Comparison of ENCODE assay signal across 13 cellular contexts in the genomic region with DNA sequence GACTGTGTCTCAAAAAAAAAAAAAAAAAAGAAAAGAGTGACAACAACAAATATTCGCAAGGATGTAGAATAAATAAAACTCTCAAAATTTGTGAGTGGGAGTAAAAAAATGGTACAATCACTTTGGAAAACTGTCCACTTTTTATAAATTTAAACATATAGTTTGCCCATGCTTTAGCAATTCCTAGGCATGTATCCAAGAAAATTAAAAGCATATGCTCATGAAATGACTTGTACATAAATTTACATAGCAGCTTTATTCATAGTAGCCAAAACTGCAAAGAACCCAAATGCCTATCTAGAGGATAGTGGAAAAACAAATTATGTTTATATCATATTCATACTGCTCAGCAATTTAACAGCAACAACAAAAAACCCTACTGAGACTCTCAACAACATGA.
DNase-seq lines count a peak whose midpoint lies in the region; TF ChIP-seq lines count a peak whose summit lies in the region.
"Had no signal": no experiment of that assay in that cellular context is flagged by ENCODE, and none has a peak within 500 bp of the region (broad histone marks: within the 10 kb centered on the region; RNA-seq: fewer than 3 reads in every experiment).

No MANE protein-coding gene starts in this region.

- no peaks in the 10 kb centered on the region for H3K4me1 ChIP-seq in OCI-LY7 (ENCODE audit: insufficient read depth, low read length, poor library complexity, severe bottlenecking)
- H3K4me1 ChIP-seq: BE2C had no signal

- H3K9ac ChIP-seq in SK-N-MC (ENCODE audit: insufficient read length) = no peak overlapping the region

- POLR2A ChIA-PET in OCI-LY7 (lab: Charles Lee) = interaction anchor here (1.0 kb wide), 1 partner anchor 448 kb away, joined by 3 read pairs; no protein-coding TSS in a partner anchor

- intact Hi-C loops in OCI-LY7 (cut with micrococcal nuclease; ENCODE audit: unreplicated experiment) = loop anchor here (1.0 kb wide), 1 partner anchor 27 kb away; no protein-coding TSS in a partner anchor

- CTCF ChIA-PET in OCI-LY7 (lab: Charles Lee; ENCODE audit: unreplicated experiment) = no interaction called here

- H3K4me3 ChIP-seq in SK-N-MC (no peak overlapping the region), fibroblast of mammary gland (ENCODE audit: control insufficient read depth, low read depth, low read length) (no peak overlapping the region), OCI-LY7 (ENCODE audit: low read depth, low read length, poor library complexity, severe bottlenecking) (no peak overlapping the region)

- H2AFZ ChIP-seq in OCI-LY7 (ENCODE audit: low read length) = no peak overlapping the region

- no peak overlapping the region for H3K4me2 ChIP-seq in OCI-LY7 (ENCODE audit: low read length)

- no peaks in the 10 kb centered on the region for H4K20me1 ChIP-seq in OCI-LY7 (ENCODE audit: insufficient read depth, low read length)

- no peaks in the 10 kb centered on the region for H3K79me2 ChIP-seq in OCI-LY7 (ENCODE audit: insufficient read depth, low read depth, low read length)

- no peaks in the 10 kb centered on the region; the same call in 1 of the 2 replicates for H3K9me2 ChIP-seq in OCI-LY7 (ENCODE audit: insufficient read depth, low read length)

- H3K36me3 ChIP-seq in SK-N-MC (ENCODE audit: insufficient read depth, low read length) (no peaks in the 10 kb centered on the region), OCI-LY7 (ENCODE audit: insufficient read depth, low read length) (no peaks in the 10 kb centered on the region)
- H3K36me3 ChIP-seq: BE2C had no signal

- DNase-seq in HS-5 (ENCODE audit: low read depth) (peak; percentile 11), SK-N-MC (ENCODE audit: low read depth, low spot score) (no peak), fibroblast of mammary gland (ENCODE audit: low read depth) (peak; percentile 23), inferior parietal cortex (ENCODE audit: extremely low spot score) (no peak), OCI-LY7 (ENCODE audit: low spot score) (no peak), retina (no peak), NCI-H510A (lab: John Stamatoyannopoulos, UW) (no peak)
- DNase-seq: BE2C; CD8-positive, alpha-beta T cell; COR-L47; DMS53; GF-D8 had no signal

- no TSS peak for BruUV-seq in OCI-LY7 (replicated peaks; lab: Mats Ljungman, UMichigan)

- no peaks in the 10 kb centered on the region; the same call in 1 of the 2 replicates for H3K9me3 ChIP-seq in SK-N-MC (ENCODE audit: low read depth, low read length)
- H3K9me3 ChIP-seq in OCI-LY7 (ENCODE audit: low read length) = no peaks in the 10 kb centered on the region
- H3K9me3 ChIP-seq: BE2C had no signal

- H3K27ac ChIP-seq in SK-N-MC (peak overlapping the region; percentile 76; the same call in 1 of the 2 replicates), OCI-LY7 (ENCODE audit: low read depth, low read length, poor library complexity, severe bottlenecking) (no peak overlapping the region)
- H3K27ac ChIP-seq: C4-2B had no signal

- TF ChIP-seq CTCF in fibroblast of mammary gland (conservative IDR thresholded peaks at IDR 0.05; ENCODE audit: control insufficient read depth, insufficient read depth, low read depth, low read length) = no peak
- TF ChIP-seq CTCF in OCI-LY7 (conservative IDR thresholded peaks at IDR 0.05; ENCODE audit: low read length) = no peak

Comparison
In these comparisons a context has a peak if more than half of its experiments do, and no peak if none do; other contexts are left out.
1. DNase-seq: peak in HS-5 (single experiment) and fibroblast of mammary gland (single experiment); none in SK-N-MC (single experiment), inferior parietal cortex (single experiment), OCI-LY7 (single experiment), retina (single experiment) and NCI-H510A (single experiment).